1 cellular context compared by ENCODE assay signal in the genomic region with DNA sequence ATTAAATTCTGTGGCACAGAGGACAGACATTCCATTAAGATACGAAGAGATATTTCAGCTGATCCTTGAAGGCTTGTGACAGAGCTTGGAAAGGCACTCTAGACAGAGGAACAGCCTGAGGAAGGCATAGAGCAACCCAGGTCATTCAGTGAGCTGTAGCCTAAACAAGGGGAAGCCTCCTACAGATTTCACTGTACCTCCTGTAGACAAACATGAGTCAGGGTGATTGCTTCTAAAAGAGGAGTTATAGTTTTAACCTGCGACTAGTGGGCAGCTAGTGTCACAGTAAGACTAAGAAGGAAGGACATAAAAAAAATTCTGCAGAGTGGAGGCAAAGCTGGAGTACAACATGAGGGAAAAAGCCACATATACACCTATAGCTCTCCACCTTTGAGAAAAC.
TF ChIP-seq lines count a peak whose summit lies in the region.

No MANE protein-coding gene starts in this region.

TF ChIP-seq in K562, 482 proteins besides CTCF, POLR2A, EP300 and RAD21 (continues in another document):
- TF ChIP-seq, protein P1, sequence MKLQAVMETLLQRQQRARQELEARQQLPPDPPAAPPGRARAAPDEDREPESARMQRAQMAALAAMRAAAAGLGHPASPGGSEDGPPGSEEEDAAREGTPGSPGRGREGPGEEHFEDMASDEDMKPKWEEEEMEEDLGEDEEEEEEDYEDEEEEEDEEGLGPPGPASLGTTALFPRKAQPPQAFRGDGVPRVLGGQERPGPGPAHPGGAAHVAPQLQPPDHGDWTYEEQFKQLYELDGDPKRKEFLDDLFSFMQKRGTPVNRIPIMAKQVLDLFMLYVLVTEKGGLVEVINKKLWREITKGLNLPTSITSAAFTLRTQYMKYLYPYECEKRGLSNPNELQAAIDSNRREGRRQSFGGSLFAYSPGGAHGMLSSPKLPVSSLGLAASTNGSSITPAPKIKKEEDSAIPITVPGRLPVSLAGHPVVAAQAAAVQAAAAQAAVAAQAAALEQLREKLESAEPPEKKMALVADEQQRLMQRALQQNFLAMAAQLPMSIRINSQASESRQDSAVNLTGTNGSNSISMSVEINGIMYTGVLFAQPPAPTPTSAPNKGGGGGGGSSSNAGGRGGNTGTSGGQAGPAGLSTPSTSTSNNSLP (IDR thresholded peaks at IDR 0.05; ENCODE audit: borderline replicate concordance, low read depth, low read length) = peak; percentile 21; the same call in 1 of the 2 replicates
- no peak for TF ChIP-seq GABPA (tag; conservative IDR thresholded peaks at IDR 0.05; ENCODE audit: low read depth)
- TF ChIP-seq KDM1A (IDR thresholded peaks at IDR 0.05) = peak in 1 of 2 experiments; percentile 56; a peak in 3 of 4 replicates
- TF ChIP-seq, protein P2, sequence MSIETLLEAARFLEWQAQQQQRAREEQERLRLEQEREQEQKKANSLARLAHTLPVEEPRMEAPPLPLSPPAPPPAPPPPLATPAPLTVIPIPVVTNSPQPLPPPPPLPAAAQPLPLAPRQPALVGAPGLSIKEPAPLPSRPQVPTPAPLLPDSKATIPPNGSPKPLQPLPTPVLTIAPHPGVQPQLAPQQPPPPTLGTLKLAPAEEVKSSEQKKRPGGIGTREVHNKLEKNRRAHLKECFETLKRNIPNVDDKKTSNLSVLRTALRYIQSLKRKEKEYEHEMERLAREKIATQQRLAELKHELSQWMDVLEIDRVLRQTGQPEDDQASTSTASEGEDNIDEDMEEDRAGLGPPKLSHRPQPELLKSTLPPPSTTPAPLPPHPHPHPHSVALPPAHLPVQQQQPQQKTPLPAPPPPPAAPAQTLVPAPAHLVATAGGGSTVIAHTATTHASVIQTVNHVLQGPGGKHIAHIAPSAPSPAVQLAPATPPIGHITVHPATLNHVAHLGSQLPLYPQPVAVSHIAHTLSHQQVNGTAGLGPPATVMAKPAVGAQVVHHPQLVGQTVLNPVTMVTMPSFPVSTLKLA (conservative IDR thresholded peaks at IDR 0.05) = 0 out of 4 replicates have a peak, but pooled peaks of 1 of the 2 experiments have one; percentile 16
- no peak for TF ChIP-seq STAT5A (IDR thresholded peaks at IDR 0.05; ENCODE audit: borderline replicate concordance, low read length)
- no peak for TF ChIP-seq KDM4B (IDR thresholded peaks at IDR 0.05; ENCODE audit: borderline replicate concordance in 2 of 2, low read depth in 1 of 2)
- peak; percentile 75 for TF ChIP-seq ZFP36 (IDR thresholded peaks at IDR 0.05; ENCODE audit: low read depth, low read length, partially characterized antibody)
- TF ChIP-seq HCFC1 (IDR thresholded peaks at IDR 0.05; ENCODE audit: low read depth, low read length) = 0 out of 2 replicates have a peak, but pooled peaks have one; percentile 20
- peak in 1 of 2 experiments; percentile 25; a peak in 1 of 4 replicates for TF ChIP-seq TEAD1 (CRISPR knock-in tag; IDR thresholded peaks at IDR 0.05)
- TF ChIP-seq ZNF165 (CRISPR knock-in tag; IDR thresholded peaks at IDR 0.05; ENCODE audit: borderline replicate concordance) = no peak
- peak; percentile 26; the same call in 1 of the 2 replicates for TF ChIP-seq DPF2 (IDR thresholded peaks at IDR 0.05)
- no peak for TF ChIP-seq TRIM24 (IDR thresholded peaks at IDR 0.05)
- TF ChIP-seq CHCHD3 (CRISPR knock-in tag; IDR thresholded peaks at IDR 0.05) = no peak
- no peak for TF ChIP-seq ASH1L (IDR thresholded peaks at IDR 0.05; ENCODE audit: borderline replicate concordance, low read depth, partially characterized antibody)
- TF ChIP-seq RBM14 (IDR thresholded peaks at IDR 0.05; ENCODE audit: borderline replicate concordance, insufficient read depth, low read depth, low read length) = no peak
- TF ChIP-seq, protein P3, sequence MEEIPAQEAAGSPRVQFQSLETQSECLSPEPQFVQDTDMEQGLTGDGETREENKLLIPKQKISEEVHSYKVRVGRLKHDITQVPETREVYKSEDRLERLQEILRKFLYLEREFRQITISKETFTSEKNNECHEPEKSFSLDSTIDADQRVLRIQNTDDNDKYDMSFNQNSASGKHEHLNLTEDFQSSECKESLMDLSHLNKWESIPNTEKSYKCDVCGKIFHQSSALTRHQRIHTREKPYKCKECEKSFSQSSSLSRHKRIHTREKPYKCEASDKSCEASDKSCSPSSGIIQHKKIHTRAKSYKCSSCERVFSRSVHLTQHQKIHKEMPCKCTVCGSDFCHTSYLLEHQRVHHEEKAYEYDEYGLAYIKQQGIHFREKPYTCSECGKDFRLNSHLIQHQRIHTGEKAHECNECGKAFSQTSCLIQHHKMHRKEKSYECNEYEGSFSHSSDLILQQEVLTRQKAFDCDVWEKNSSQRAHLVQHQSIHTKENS (CRISPR knock-in tag; IDR thresholded peaks at IDR 0.05) = no peak
- no peak for TF ChIP-seq MYNN (IDR thresholded peaks at IDR 0.05)
- no peak for TF ChIP-seq MYNN (CRISPR knock-in tag; IDR thresholded peaks at IDR 0.05)
- TF ChIP-seq, protein P4, sequence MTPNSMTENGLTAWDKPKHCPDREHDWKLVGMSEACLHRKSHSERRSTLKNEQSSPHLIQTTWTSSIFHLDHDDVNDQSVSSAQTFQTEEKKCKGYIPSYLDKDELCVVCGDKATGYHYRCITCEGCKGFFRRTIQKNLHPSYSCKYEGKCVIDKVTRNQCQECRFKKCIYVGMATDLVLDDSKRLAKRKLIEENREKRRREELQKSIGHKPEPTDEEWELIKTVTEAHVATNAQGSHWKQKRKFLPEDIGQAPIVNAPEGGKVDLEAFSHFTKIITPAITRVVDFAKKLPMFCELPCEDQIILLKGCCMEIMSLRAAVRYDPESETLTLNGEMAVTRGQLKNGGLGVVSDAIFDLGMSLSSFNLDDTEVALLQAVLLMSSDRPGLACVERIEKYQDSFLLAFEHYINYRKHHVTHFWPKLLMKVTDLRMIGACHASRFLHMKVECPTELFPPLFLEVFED (CRISPR knock-in tag; conservative IDR thresholded peaks at IDR 0.05) = no peak
- TF ChIP-seq JUN (IDR thresholded peaks at IDR 0.05; ENCODE audit: borderline replicate concordance, low read depth, low read length) = peak; percentile 64; the same call in 1 of the 2 replicates
- TF ChIP-seq JUN (CRISPR knock-in tag; IDR thresholded peaks at IDR 0.05; ENCODE audit: borderline replicate concordance) = no peak
- 0 out of 2 replicates have a peak, but pooled peaks have one; percentile 9 for TF ChIP-seq ETV1 (tag; conservative IDR thresholded peaks at IDR 0.05; ENCODE audit: low read depth)
- peak; percentile 35; the same call in 1 of the 2 replicates for TF ChIP-seq LEF1 (IDR thresholded peaks at IDR 0.05)
- no peak for TF ChIP-seq TSC22D4 (tag; IDR thresholded peaks at IDR 0.05)
- no peak for TF ChIP-seq FIP1L1 (IDR thresholded peaks at IDR 0.05; ENCODE audit: low read depth, low read length, poor library complexity, severe bottlenecking)
- no peak for TF ChIP-seq TAL1 (IDR thresholded peaks at IDR 0.05)
- no peak for TF ChIP-seq WHSC1 (IDR thresholded peaks at IDR 0.05; ENCODE audit: low read length)
- TF ChIP-seq HDAC3 (IDR thresholded peaks at IDR 0.05; ENCODE audit: borderline replicate concordance, partially characterized antibody) = peak; percentile 31
- TF ChIP-seq, protein P5, sequence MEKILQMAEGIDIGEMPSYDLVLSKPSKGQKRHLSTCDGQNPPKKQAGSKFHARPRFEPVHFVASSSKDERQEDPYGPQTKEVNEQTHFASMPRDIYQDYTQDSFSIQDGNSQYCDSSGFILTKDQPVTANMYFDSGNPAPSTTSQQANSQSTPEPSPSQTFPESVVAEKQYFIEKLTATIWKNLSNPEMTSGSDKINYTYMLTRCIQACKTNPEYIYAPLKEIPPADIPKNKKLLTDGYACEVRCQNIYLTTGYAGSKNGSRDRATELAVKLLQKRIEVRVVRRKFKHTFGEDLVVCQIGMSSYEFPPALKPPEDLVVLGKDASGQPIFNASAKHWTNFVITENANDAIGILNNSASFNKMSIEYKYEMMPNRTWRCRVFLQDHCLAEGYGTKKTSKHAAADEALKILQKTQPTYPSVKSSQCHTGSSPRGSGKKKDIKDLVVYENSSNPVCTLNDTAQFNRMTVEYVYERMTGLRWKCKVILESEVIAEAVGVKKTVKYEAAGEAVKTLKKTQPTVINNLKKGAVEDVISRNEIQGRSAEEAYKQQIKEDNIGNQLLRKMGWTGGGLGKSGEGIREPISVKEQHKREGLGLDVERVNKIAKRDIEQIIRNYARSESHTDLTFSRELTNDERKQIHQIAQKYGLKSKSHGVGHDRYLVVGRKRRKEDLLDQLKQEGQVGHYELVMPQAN (IDR thresholded peaks at IDR 0.05; ENCODE audit: borderline replicate concordance) = no peak
- peak; percentile 28 for TF ChIP-seq RBBP5 (IDR thresholded peaks at IDR 0.05; ENCODE audit: borderline replicate concordance, insufficient read depth, low read length, poor library complexity, severe bottlenecking)
- no peak for TF ChIP-seq EP400 (IDR thresholded peaks at IDR 0.05)
- TF ChIP-seq, protein P6, sequence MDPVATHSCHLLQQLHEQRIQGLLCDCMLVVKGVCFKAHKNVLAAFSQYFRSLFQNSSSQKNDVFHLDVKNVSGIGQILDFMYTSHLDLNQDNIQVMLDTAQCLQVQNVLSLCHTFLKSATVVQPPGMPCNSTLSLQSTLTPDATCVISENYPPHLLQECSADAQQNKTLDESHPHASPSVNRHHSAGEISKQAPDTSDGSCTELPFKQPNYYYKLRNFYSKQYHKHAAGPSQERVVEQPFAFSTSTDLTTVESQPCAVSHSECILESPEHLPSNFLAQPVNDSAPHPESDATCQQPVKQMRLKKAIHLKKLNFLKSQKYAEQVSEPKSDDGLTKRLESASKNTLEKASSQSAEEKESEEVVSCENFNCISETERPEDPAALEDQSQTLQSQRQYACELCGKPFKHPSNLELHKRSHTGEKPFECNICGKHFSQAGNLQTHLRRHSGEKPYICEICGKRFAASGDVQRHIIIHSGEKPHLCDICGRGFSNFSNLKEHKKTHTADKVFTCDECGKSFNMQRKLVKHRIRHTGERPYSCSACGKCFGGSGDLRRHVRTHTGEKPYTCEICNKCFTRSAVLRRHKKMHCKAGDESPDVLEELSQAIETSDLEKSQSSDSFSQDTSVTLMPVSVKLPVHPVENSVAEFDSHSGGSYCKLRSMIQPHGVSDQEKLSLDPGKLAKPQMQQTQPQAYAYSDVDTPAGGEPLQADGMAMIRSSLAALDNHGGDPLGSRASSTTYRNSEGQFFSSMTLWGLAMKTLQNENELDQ (CRISPR knock-in tag; IDR thresholded peaks at IDR 0.05; ENCODE audit: borderline replicate concordance) = no peak
- TF ChIP-seq, protein P7, sequence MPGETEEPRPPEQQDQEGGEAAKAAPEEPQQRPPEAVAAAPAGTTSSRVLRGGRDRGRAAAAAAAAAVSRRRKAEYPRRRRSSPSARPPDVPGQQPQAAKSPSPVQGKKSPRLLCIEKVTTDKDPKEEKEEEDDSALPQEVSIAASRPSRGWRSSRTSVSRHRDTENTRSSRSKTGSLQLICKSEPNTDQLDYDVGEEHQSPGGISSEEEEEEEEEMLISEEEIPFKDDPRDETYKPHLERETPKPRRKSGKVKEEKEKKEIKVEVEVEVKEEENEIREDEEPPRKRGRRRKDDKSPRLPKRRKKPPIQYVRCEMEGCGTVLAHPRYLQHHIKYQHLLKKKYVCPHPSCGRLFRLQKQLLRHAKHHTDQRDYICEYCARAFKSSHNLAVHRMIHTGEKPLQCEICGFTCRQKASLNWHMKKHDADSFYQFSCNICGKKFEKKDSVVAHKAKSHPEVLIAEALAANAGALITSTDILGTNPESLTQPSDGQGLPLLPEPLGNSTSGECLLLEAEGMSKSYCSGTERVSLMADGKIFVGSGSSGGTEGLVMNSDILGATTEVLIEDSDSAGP (CRISPR knock-in tag; IDR thresholded peaks at IDR 0.05) = no peak
- no peak for TF ChIP-seq ZNF699 (CRISPR knock-in tag; IDR thresholded peaks at IDR 0.05; ENCODE audit: insufficient replicate concordance)
- TF ChIP-seq NFATC3 (IDR thresholded peaks at IDR 0.05) = no peak
- TF ChIP-seq CBX3 (IDR thresholded peaks at IDR 0.05; ENCODE audit: borderline replicate concordance in 1 of 2, low read length in 2 of 2) = peak in 1 of 2 experiments; percentile 72; a peak in 1 of 3 replicates
- no peak for TF ChIP-seq BMI1 (IDR thresholded peaks at IDR 0.05; ENCODE audit: low read length)
- TF ChIP-seq, protein P8, sequence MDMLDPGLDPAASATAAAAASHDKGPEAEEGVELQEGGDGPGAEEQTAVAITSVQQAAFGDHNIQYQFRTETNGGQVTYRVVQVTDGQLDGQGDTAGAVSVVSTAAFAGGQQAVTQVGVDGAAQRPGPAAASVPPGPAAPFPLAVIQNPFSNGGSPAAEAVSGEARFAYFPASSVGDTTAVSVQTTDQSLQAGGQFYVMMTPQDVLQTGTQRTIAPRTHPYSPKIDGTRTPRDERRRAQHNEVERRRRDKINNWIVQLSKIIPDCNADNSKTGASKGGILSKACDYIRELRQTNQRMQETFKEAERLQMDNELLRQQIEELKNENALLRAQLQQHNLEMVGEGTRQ (CRISPR knock-in tag; IDR thresholded peaks at IDR 0.05) = no peak
- 0 out of 2 replicates have a peak, but pooled peaks have one; percentile 27 for TF ChIP-seq MAFK (IDR thresholded peaks at IDR 0.05; ENCODE audit: low read length)
- no peak for TF ChIP-seq EGR1 (conservative IDR thresholded peaks at IDR 0.05)
- TF ChIP-seq, protein P9, sequence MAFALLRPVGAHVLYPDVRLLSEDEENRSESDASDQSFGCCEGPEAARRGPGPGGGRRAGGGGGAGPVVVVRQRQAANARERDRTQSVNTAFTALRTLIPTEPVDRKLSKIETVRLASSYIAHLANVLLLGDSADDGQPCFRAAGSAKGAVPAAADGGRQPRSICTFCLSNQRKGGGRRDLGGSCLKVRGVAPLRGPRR (CRISPR knock-in tag; IDR thresholded peaks at IDR 0.05) = no peak
- no peak for TF ChIP-seq RBM25 (IDR thresholded peaks at IDR 0.05; ENCODE audit: low read depth, low read length, severe bottlenecking)
- no peak for TF ChIP-seq PRPF4 (IDR thresholded peaks at IDR 0.05; ENCODE audit: insufficient read depth, low read depth, low read length, poor library complexity, severe bottlenecking)
- TF ChIP-seq BHLHE40 (IDR thresholded peaks at IDR 0.05; ENCODE audit: low read length) = peak; percentile 13; the same call in 1 of the 2 replicates
- TF ChIP-seq EHMT2 (IDR thresholded peaks at IDR 0.05) = 0 out of 2 replicates have a peak, but pooled peaks have one; percentile 21
- TF ChIP-seq MEF2D (tag; conservative IDR thresholded peaks at IDR 0.05; ENCODE audit: low read depth) = 0 out of 2 replicates have a peak, but pooled peaks have one; percentile 28
- peak; percentile 23 for TF ChIP-seq SMARCA4 (IDR thresholded peaks at IDR 0.05)
- no peak for TF ChIP-seq HDAC8 (tag; IDR thresholded peaks at IDR 0.05)
- TF ChIP-seq, protein P10, sequence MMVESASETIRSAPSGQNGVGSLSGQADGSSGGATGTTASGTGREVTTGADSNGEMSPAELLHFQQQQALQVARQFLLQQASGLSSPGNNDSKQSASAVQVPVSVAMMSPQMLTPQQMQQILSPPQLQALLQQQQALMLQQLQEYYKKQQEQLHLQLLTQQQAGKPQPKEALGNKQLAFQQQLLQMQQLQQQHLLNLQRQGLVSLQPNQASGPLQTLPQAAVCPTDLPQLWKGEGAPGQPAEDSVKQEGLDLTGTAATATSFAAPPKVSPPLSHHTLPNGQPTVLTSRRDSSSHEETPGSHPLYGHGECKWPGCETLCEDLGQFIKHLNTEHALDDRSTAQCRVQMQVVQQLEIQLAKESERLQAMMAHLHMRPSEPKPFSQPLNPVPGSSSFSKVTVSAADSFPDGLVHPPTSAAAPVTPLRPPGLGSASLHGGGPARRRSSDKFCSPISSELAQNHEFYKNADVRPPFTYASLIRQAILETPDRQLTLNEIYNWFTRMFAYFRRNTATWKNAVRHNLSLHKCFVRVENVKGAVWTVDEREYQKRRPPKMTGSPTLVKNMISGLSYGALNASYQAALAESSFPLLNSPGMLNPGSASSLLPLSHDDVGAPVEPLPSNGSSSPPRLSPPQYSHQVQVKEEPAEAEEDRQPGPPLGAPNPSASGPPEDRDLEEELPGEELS (CRISPR knock-in tag; IDR thresholded peaks at IDR 0.05; ENCODE audit: borderline replicate concordance) = no peak
- TF ChIP-seq HMGN3 (IDR thresholded peaks at IDR 0.05; ENCODE audit: borderline replicate concordance, extremely low read depth, insufficient read length, low read depth, low read length) = no peak
- TF ChIP-seq THRAP3 (IDR thresholded peaks at IDR 0.05; ENCODE audit: borderline replicate concordance) = no peak
- no peak for TF ChIP-seq ZNF644 (tag; IDR thresholded peaks at IDR 0.05; ENCODE audit: low read depth)
